Comparison of ENCODE assay signal across 11 cellular contexts in genomic region chr17:17107281-17107680, GRCh38.
DNase-seq lines count a peak whose midpoint lies in the region; ATAC-seq and TF ChIP-seq lines count a peak whose summit lies in the region.
"Had no signal": no experiment of that assay in that cellular context is flagged by ENCODE, and none has a peak within 500 bp of the region (broad histone marks: within the 10 kb centered on the region; RNA-seq: fewer than 3 reads in every experiment).

No MANE protein-coding gene starts in this region.

- no peak for TF ChIP-seq POLR2A in heart left ventricle (IDR thresholded peaks at IDR 0.05)

- H3K4me3 Mint-ChIP-seq in osteocyte (ENCODE audit: unreplicated experiment), result no peak overlapping the region

- TF ChIP-seq CTCF in heart left ventricle (IDR thresholded peaks at IDR 0.05), result no peak
- TF ChIP-seq CTCF in osteocyte (IDR thresholded peaks at IDR 0.05), result no peak

- H3K4me1 ChIP-seq in heart left ventricle (peaks cover 34 to 100% (median 92%) of the 10 kb centered on the region in 12 donors), esophagus (ENCODE audit: control insufficient read depth in 2 of 2, insufficient read depth in 2 of 2, low read length in 1 of 2) (peaks cover 27 to 36% of the 10 kb centered on the region in 2 donors)

- 54 to 68% (median 64%) methylated on average over 4 of the region's 4 CpGs for WGBS in heart left ventricle, 4 donors
- WGBS in esophagus, 2 donors, result 58 to 65% methylated on average over 4 of the region's 4 CpGs

- H3K27ac ChIP-seq in heart left ventricle (peak overlapping the region in 11 of 12 donors; percentile 56 to 83 (median 69)), esophagus (ENCODE audit: low read depth in 2 of 2, low read length in 1 of 2) (peak overlapping the region; percentile 69 to 82)
- H3K27ac ChIP-seq: foreskin keratinocyte had no signal

- H3K9me3 Mint-ChIP-seq in osteocyte (ENCODE audit: unreplicated experiment), result no peaks in the 10 kb centered on the region

- intact Hi-C loops in heart left ventricle (cut with DNase I) (loop anchor here in 4 of 10 donors (5.0 to 10.0 kb wide), 2 partner anchors 60 to 102 kb away; no protein-coding TSS in a partner anchor), left cardiac atrium (cut with DNase I) (loop anchor here in 1 of 2 donors (10.0 kb wide), 1 partner anchor 62 kb away; the partner anchor contains the start of gene MPRIP)

- ATAC-seq in heart left ventricle (no peak), left cardiac atrium (no peak), GM21723 (IDR thresholded peaks at IDR 0.05; ENCODE audit: unreplicated experiment) (no peak)
- ATAC-seq: foreskin keratinocyte had no signal

- DNase-seq in heart left ventricle (peak in 1 of 5 donors; percentile 28), left cardiac atrium (no peak), osteocyte (ENCODE audit: extremely low spot score, unreplicated experiment) (no peak), T-helper 2 cell (no peak)
- no peak for DNase-seq in effector CD4-positive, alpha-beta T cell
- DNase-seq in stimulated activated CD4-positive, alpha-beta T cell treated with anti-CD3 and anti-CD28 coated beads, Interleukin-4, amount 100 ng/mL, for 4 hours, result no peak
- DNase-seq: AML-193, foreskin keratinocyte, NCI-H2081 had no signal

- peaks cover 45% of the 10 kb centered on the region for H3K4me1 Mint-ChIP-seq in osteocyte (ENCODE audit: unreplicated experiment)

- peaks cover 8% of the 10 kb centered on the region for H3K36me3 Mint-ChIP-seq in osteocyte (ENCODE audit: unreplicated experiment)

- no peaks in the 10 kb centered on the region for H3K36me3 ChIP-seq in heart left ventricle
- peaks cover 2 to 12% of the 10 kb centered on the region in 2 donors for H3K36me3 ChIP-seq in esophagus (ENCODE audit: control insufficient read depth in 2 of 2, insufficient read depth in 2 of 2, low read length in 1 of 2)

- no peaks in the 10 kb centered on the region for H3K27me3 ChIP-seq in heart left ventricle
- H3K27me3 ChIP-seq in esophagus (ENCODE audit: control insufficient read depth in 1 of 2, insufficient read depth in 2 of 2, low read length in 2 of 2), result no peaks in the 10 kb centered on the region
- H3K27me3 ChIP-seq: foreskin keratinocyte had no signal

- H3K9me3 ChIP-seq in heart left ventricle, result no peaks in the 10 kb centered on the region
- no peaks in the 10 kb centered on the region for H3K9me3 ChIP-seq in esophagus (ENCODE audit: control insufficient read depth in 2 of 2, insufficient read depth in 1 of 2, low read depth in 1 of 2, low read length in 1 of 2)

- H3K4me3 ChIP-seq in heart left ventricle, result no peak overlapping the region
- no peak overlapping the region for H3K4me3 ChIP-seq in esophagus (ENCODE audit: low read depth in 1 of 2, low read length in 2 of 2)

- H3K27ac Mint-ChIP-seq in osteocyte (ENCODE audit: unreplicated experiment), result peak overlapping the region; percentile 41

- H3K27me3 Mint-ChIP-seq in osteocyte (ENCODE audit: unreplicated experiment), result no peaks in the 10 kb centered on the region
